ENCODE assay signal across 2 cellular contexts in the genomic region with DNA sequence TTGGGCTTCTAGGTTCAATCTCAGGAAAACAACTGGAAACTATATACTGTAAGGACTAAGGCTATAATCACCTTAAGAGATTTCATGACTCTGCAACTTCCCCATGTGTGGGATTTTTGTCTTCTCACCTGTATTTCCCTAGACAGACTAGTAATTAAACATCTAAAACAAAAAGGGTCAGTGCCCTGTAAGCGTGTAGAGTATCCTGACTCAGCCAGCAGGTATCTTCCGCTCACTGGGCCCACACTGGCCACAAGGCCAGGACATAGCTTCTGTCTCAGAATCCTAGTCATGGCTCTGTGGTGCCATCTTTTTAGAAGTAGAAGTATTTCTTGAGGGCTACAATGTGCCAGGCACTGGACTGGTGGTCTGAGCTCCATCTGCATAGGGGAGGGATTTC.
TF ChIP-seq lines count a peak whose summit lies in the region.

No MANE protein-coding gene starts in this region.

TF ChIP-seq in HCT116, 20 proteins besides CTCF, POLR2A, EP300 and RAD21:
- TF ChIP-seq EZH2phosphoT487 (IDR thresholded peaks at IDR 0.05; ENCODE audit: borderline replicate concordance) = no peak
- no peak for TF ChIP-seq CEBPB (IDR thresholded peaks at IDR 0.05; ENCODE audit: low read depth)
- no peak for TF ChIP-seq FOSL1 (IDR thresholded peaks at IDR 0.05; ENCODE audit: low read depth)
- TF ChIP-seq SP1 (IDR thresholded peaks at IDR 0.05; ENCODE audit: low read depth) = no peak
- TF ChIP-seq POLR2AphosphoS5 (IDR thresholded peaks at IDR 0.05; ENCODE audit: low read depth, low read length) = no peak
- no peak for TF ChIP-seq CBX3 (IDR thresholded peaks at IDR 0.05; ENCODE audit: low read depth)
- TF ChIP-seq, protein P1, sequence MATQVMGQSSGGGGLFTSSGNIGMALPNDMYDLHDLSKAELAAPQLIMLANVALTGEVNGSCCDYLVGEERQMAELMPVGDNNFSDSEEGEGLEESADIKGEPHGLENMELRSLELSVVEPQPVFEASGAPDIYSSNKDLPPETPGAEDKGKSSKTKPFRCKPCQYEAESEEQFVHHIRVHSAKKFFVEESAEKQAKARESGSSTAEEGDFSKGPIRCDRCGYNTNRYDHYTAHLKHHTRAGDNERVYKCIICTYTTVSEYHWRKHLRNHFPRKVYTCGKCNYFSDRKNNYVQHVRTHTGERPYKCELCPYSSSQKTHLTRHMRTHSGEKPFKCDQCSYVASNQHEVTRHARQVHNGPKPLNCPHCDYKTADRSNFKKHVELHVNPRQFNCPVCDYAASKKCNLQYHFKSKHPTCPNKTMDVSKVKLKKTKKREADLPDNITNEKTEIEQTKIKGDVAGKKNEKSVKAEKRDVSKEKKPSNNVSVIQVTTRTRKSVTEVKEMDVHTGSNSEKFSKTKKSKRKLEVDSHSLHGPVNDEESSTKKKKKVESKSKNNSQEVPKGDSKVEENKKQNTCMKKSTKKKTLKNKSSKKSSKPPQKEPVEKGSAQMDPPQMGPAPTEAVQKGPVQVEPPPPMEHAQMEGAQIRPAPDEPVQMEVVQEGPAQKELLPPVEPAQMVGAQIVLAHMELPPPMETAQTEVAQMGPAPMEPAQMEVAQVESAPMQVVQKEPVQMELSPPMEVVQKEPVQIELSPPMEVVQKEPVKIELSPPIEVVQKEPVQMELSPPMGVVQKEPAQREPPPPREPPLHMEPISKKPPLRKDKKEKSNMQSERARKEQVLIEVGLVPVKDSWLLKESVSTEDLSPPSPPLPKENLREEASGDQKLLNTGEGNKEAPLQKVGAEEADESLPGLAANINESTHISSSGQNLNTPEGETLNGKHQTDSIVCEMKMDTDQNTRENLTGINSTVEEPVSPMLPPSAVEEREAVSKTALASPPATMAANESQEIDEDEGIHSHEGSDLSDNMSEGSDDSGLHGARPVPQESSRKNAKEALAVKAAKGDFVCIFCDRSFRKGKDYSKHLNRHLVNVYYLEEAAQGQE (IDR thresholded peaks at IDR 0.05; ENCODE audit: low read depth) = no peak
- TF ChIP-seq JUND (IDR thresholded peaks at IDR 0.05) = no peak
- TF ChIP-seq EGR1 (IDR thresholded peaks at IDR 0.05; ENCODE audit: low read depth) = no peak
- TF ChIP-seq SRF (IDR thresholded peaks at IDR 0.05; ENCODE audit: low read depth) = no peak
TF ChIP-seq in HCT116: peak in this region for 0.

TF ChIP-seq in H1, 55 proteins besides CTCF, POLR2A, EP300 and RAD21:
- TF ChIP-seq TAF7 (optimal IDR thresholded peaks at IDR 0.05; ENCODE audit: borderline replicate concordance, low read depth, low read length) = no peak
- TF ChIP-seq EZH2 (IDR thresholded peaks at IDR 0.05; ENCODE audit: low read depth, low read length, severe bottlenecking) = no peak
- no peak for TF ChIP-seq JUND (IDR thresholded peaks at IDR 0.05; ENCODE audit: low read length)
- TF ChIP-seq BACH1 (IDR thresholded peaks at IDR 0.05; ENCODE audit: low read length) = no peak
